20 cellular contexts compared by ENCODE assay signal in genomic region chr19:39248806-39249205, GRCh38. TPM values are rescaled to one million over a fixed set of nuclear protein-coding genes. Genes with fewer than 3 reads are reported as not detected.
DNase-seq lines count a peak whose midpoint lies in the region; ATAC-seq and TF ChIP-seq lines count a peak whose summit lies in the region.
"Had no signal": no experiment of that assay in that cellular context is flagged by ENCODE, and none has a peak within 500 bp of the region (broad histone marks: within the 10 kb centered on the region; RNA-seq: fewer than 3 reads in every experiment).

Gene IFNL4 (minus strand): TSS chr19:39248856.

- no peaks in the 10 kb centered on the region for H3K79me1 ChIP-seq in mesendoderm (ENCODE audit: low read length)

- no peak within 1 kb of the TSS for H3K27ac ChIP-seq in HUES6 (ENCODE audit: low read depth, low read length)
- no peak within 1 kb of the TSS for H3K27ac ChIP-seq in dorsolateral prefrontal cortex
- H3K27ac ChIP-seq in mesendoderm (ENCODE audit: low read depth, low read length): no peak within 1 kb of the TSS
- no peak within 1 kb of the TSS for H3K27ac ChIP-seq in testis
- H3K27ac ChIP-seq: BLaER1 treated with 17β-estradiol and CSF1 and Interleukin-3, amounts not matched to agents 10 nM and 100 nM had no signal

- H3K9me3 ChIP-seq in HUES6 (ENCODE audit: control insufficient read depth, insufficient read depth, low read depth, low read length) (no peaks in the 10 kb centered on the region), testis (no peaks in the 10 kb centered on the region)
- H3K9me3 ChIP-seq: MG63 had no signal

- H3K79me2 ChIP-seq in mesendoderm (ENCODE audit: control insufficient read depth, insufficient read depth, low read length): no peaks in the 10 kb centered on the region

- no peak within 1 kb of the TSS for H3K4me2 ChIP-seq in mesendoderm (ENCODE audit: low read length)

- H3K27me3 ChIP-seq in HUES6 (ENCODE audit: control insufficient read depth, insufficient read depth, low read length) (peaks cover 74% of the 10 kb centered on the region), dorsolateral prefrontal cortex (peaks cover 0 to 42% (median 20%) of the 10 kb centered on the region in 45 donors), mesendoderm (ENCODE audit: insufficient read depth, low read length, poor library complexity) (peaks cover 27% of the 10 kb centered on the region), testis (no peaks in the 10 kb centered on the region)
- H3K27me3 ChIP-seq: BLaER1 treated with 17β-estradiol and CSF1 and Interleukin-3, amounts not matched to agents 10 nM and 100 nM had no signal

- no peak within 1 kb of the TSS for H3K18ac ChIP-seq in mesendoderm (ENCODE audit: low read length)

- TF ChIP-seq CTCF in dorsolateral prefrontal cortex (IDR thresholded peaks at IDR 0.05 in 54 of 56, conservative IDR thresholded peaks at IDR 0.05 in 2 of 56; ENCODE audit: low read depth in 1 of 56, partially characterized antibody in 56 of 56) (no peak), testis (IDR thresholded peaks at IDR 0.05) (no peak), omental fat pad (IDR thresholded peaks at IDR 0.05) (no peak)

- intact Hi-C loops in dorsolateral prefrontal cortex (cut with DNase I) (no loop called here), testis (cut with DNase I; ENCODE audit: low total_unique reads) (no loop called here)

- no peak within 1 kb of the TSS for H3K23ac ChIP-seq in mesendoderm (ENCODE audit: low read length)

- ATAC-seq in GM18520 (IDR thresholded peaks at IDR 0.05; ENCODE audit: unreplicated experiment): no peak
- no peak for ATAC-seq in omental fat pad (ENCODE audit: low FRiP score)
- ATAC-seq: activated CD4-positive, alpha-beta T cell treated with anti-CD3 and anti-CD28 coated beads for 36 hours had no signal

- H4K5ac ChIP-seq in mesendoderm (ENCODE audit: low read length): no peak within 1 kb of the TSS

- H3K4me1 ChIP-seq in HUES6 (ENCODE audit: control insufficient read depth, insufficient read depth, low read length) (peaks cover 6% of the 10 kb centered on the region), mesendoderm (ENCODE audit: control insufficient read depth, low read depth, low read length) (no peaks in the 10 kb centered on the region), testis (no peaks in the 10 kb centered on the region)

- no peak for TF ChIP-seq POLR2A in testis (IDR thresholded peaks at IDR 0.05)

- no peak within 1 kb of the TSS for H2BK120ac ChIP-seq in mesendoderm (ENCODE audit: low read depth, low read length)

- no peak within 1 kb of the TSS for H4K8ac ChIP-seq in mesendoderm (ENCODE audit: low read depth, low read length)

- H2BK5ac ChIP-seq in mesendoderm (ENCODE audit: low read length): no peak within 1 kb of the TSS

- peak within 1 kb of the TSS; percentile 60 for H3K56ac ChIP-seq in mesendoderm (ENCODE audit: low read length)

- H2BK15ac ChIP-seq in mesendoderm (replicated peaks; ENCODE audit: low read depth): no peak within 1 kb of the TSS

- no peaks in the 10 kb centered on the region for H3K36me3 ChIP-seq in HUES6 (ENCODE audit: control insufficient read depth, insufficient read depth, low read length)
- no peaks in the 10 kb centered on the region for H3K36me3 ChIP-seq in mesendoderm (ENCODE audit: control insufficient read depth, insufficient read depth, low read length)
- H3K36me3 ChIP-seq in testis (ENCODE audit: low read depth, missing control alignments): no peaks in the 10 kb centered on the region
- H3K36me3 ChIP-seq: BLaER1 treated with 17β-estradiol and CSF1 and Interleukin-3, amounts not matched to agents 10 nM and 100 nM; MG63 had no signal

- H3K4me3 ChIP-seq in HUES6 (ENCODE audit: low read depth, low read length): peak within 1 kb of the TSS; percentile 53
- peak within 1 kb of the TSS in 56 of 59 donors; percentile 7 to 59 (median 36) for H3K4me3 ChIP-seq in dorsolateral prefrontal cortex
- no peak within 1 kb of the TSS for H3K4me3 ChIP-seq in mesendoderm (ENCODE audit: low read length)
- H3K4me3 ChIP-seq in testis: peak within 1 kb of the TSS; percentile 10 to 40
- H3K4me3 ChIP-seq: BLaER1 treated with 17β-estradiol and CSF1 and Interleukin-3, amounts not matched to agents 10 nM and 100 nM; MG63 had no signal

- no peak within 1 kb of the TSS for H2AK5ac ChIP-seq in mesendoderm (ENCODE audit: low read length)

- H3K4ac ChIP-seq in mesendoderm (ENCODE audit: low read depth, low read length): no peak within 1 kb of the TSS

- no peak for DNase-seq in dorsolateral prefrontal cortex
- DNase-seq in mesendoderm: no peak
- no peak for DNase-seq in testis
- no peak for DNase-seq in SHP77 treated with DMSO at 0.1 percent for 48 hours (lab: John Stamatoyannopoulos, UW)
- DNase-seq in omental fat pad (ENCODE audit: low spot score): no peak
- DNase-seq: activated CD4-positive, alpha-beta T cell treated with anti-CD3 and anti-CD28 coated beads for 36 hours; activated naive CD4-positive, alpha-beta T cell treated with anti-CD3 and anti-CD28 coated beads for 36 hours; cortex of kidney; DMS153; MG63; NCI-H187; NCI-H446 treated with DMSO at 0.1 percent for 48 hours; retina; Right ventricle myocardium superior had no signal

- H3K9ac ChIP-seq in HUES6 (ENCODE audit: low read length) (no peak within 1 kb of the TSS), mesendoderm (ENCODE audit: low read length) (peak within 1 kb of the TSS; percentile 11)
- H3K9ac ChIP-seq: BLaER1 treated with 17β-estradiol and CSF1 and Interleukin-3, amounts not matched to agents 10 nM and 100 nM had no signal

- WGBS in mesendoderm (ENCODE audit: extremely low coverage, insufficient coverage, low lambda C conversion rate): no CpG with 5 or more reads among the region's 13 CpGs
- WGBS in testis, 2 donors: 39 to 69% methylated on average over 11 to 13 of the region's 13 CpGs

RNA-seq across cellular contexts. Expression of gene IFNL4, which starts in this region (rescaled TPM):
- total RNA-seq in dorsolateral prefrontal cortex: under 1 TPM in 2 of 120 experiments, not detected in 118; 0.51 to 0.62 TPM
- polyA plus RNA-seq in mesendoderm (2013, experiment 1 of 2): not detected
- polyA plus RNA-seq in mesendoderm (2013, experiment 2 of 2): 0.03 TPM
- total RNA-seq in testis: not detected
- polyA plus RNA-seq in testis (ENCODE audit: insufficient read depth, low read depth, low replicate concordance): not detected
- total RNA-seq in omental fat pad: not detected
- total RNA-seq: activated CD4-positive, alpha-beta T cell treated with anti-CD3 and anti-CD28 coated beads for 36 hours; activated naive CD4-positive, alpha-beta T cell treated with anti-CD3 and anti-CD28 coated beads for 36 hours; myocyte; Right ventricle myocardium superior; subcutaneous adipose tissue had no signal
- polyA plus RNA-seq: esophagus had no signal
